Comparison of ENCODE assay signal across 8 cellular contexts in genomic region chr3:10008588-10009344, GRCh38. TPM values are rescaled to one million over a fixed set of nuclear protein-coding genes. Genes with fewer than 3 reads are reported as not detected.
A peak's percentile ranks its signal among the peaks of the same experiment; 100 is the strongest.
DNase-seq lines count a peak whose midpoint lies in the region; ATAC-seq and TF ChIP-seq lines count a peak whose summit lies in the region.

No MANE protein-coding gene starts in this region.

- no peak for TF ChIP-seq POLR2A in HCT116 (IDR thresholded peaks at IDR 0.05; ENCODE audit: borderline replicate concordance, extremely low read depth, insufficient read depth, insufficient read length)

- H3K79me2 ChIP-seq in HCT116 (ENCODE audit: insufficient read depth, low read length): no peaks in the 10 kb centered on the region; the same call in 1 of the 2 replicates

- RAD21 ChIA-PET in HCT116 (lab: Charles Lee; ENCODE audit: low non-redundant PET in 1 of 2, low total read pairs in 2 of 2, uncharacterized antibody in 2 of 2, unreplicated experiment in 2 of 2): no interaction called here

- POLR2A ChIA-PET in HCT116 (lab: Charles Lee): no interaction called here

- TF ChIP-seq RAD21 in HCT116 (IDR thresholded peaks at IDR 0.05; ENCODE audit: low read depth): no peak

- peak; percentile 82 for DNase-seq in GM06990 (ENCODE audit: extremely low read depth, insufficient read length)
- no peak for DNase-seq in HCT116 (ENCODE audit: low read depth, low spot score)
- DNase-seq in NCI-H2029 treated with DMSO at 0.1 percent for 48 hours (lab: John Stamatoyannopoulos, UW): peak; percentile 29
- peak; percentile 63 to 70 for DNase-seq in activated CD4-positive, alpha-beta T cell treated with anti-CD3 and anti-CD28 coated beads for 24 hours (ENCODE audit: low read depth in 2 of 2)
- DNase-seq in cerebellum (ENCODE audit: low spot score): peak; percentile 58
- DNase-seq in kidney glomerular epithelial cell (lab: John Stamatoyannopoulos, UW): peak; percentile 60
- DNase-seq in stimulated activated CD4-positive, alpha-beta T cell treated with anti-CD3 and anti-CD28 coated beads, Interleukin-15, amount 100 ng/mL, for 24 hours: peak; percentile 83
- DNase-seq in GM19240 (ENCODE audit: insufficient read length, low spot score): no peak

- H3K4me2 ChIP-seq in HCT116 (ENCODE audit: low read length): peak overlapping the region; percentile 80

- H3K27me3 ChIP-seq in GM06990 (replicated peaks; ENCODE audit: control insufficient read depth, insufficient read depth, low read length) (no peaks in the 10 kb centered on the region), HCT116 (ENCODE audit: insufficient read depth, low read length) (no peaks in the 10 kb centered on the region)

- H3K9me3 ChIP-seq in HCT116 (ENCODE audit: control insufficient read depth in 1 of 2, insufficient read depth in 1 of 2, low read depth in 1 of 2, low read length in 2 of 2): no peaks in the 10 kb centered on the region

- H3K4me1 ChIP-seq in HCT116 (ENCODE audit: control insufficient read depth in 1 of 2, insufficient read depth in 2 of 2, low read length in 2 of 2): peaks cover 12 to 30% of the 10 kb centered on the region in 2 experiments

- no peaks in the 10 kb centered on the region for H3K36me3 ChIP-seq in GM06990 (ENCODE audit: control insufficient read depth, insufficient read depth, low read length)
- H3K36me3 ChIP-seq in HCT116 (ENCODE audit: control insufficient read depth in 1 of 2, insufficient read depth in 2 of 2, low read length in 2 of 2): no peaks in the 10 kb centered on the region

- peak overlapping the region; percentile 28 for H3K9ac ChIP-seq in HCT116 (ENCODE audit: low read length)

- no peaks in the 10 kb centered on the region for H3K9me2 ChIP-seq in HCT116 (ENCODE audit: insufficient read depth)

- no peaks in the 10 kb centered on the region for H4K20me1 ChIP-seq in HCT116 (ENCODE audit: insufficient read depth)

- BruUV-seq in HCT116 (replicated peaks; lab: Mats Ljungman, UMichigan): no TSS peak

- peak overlapping the region; percentile 62 for H3K4me3 ChIP-seq in GM06990 (replicated peaks; ENCODE audit: low read depth, low read length)
- peak overlapping the region; percentile 40 to 50 for H3K4me3 ChIP-seq in HCT116 (replicated peaks in 1 of 2; ENCODE audit: low read depth in 1 of 2, low read length in 2 of 2)

- peak overlapping the region; percentile 4; the same call in 1 of the 2 replicates for H3K27ac ChIP-seq in HCT116 (ENCODE audit: low read depth, low read length)

- H2AFZ ChIP-seq in HCT116 (ENCODE audit: low read depth, low read length, poor library complexity, severe bottlenecking): no peak overlapping the region

- TF ChIP-seq CTCF in GM06990 (IDR thresholded peaks at IDR 0.05; ENCODE audit: insufficient read depth, low read length, poor library complexity, severe bottlenecking) (no peak), HCT116 (IDR thresholded peaks at IDR 0.05 in 2 of 3, conservative IDR thresholded peaks at IDR 0.05 in 1 of 3; ENCODE audit: borderline replicate concordance in 1 of 3, insufficient read depth in 1 of 3, low read depth in 2 of 3, low read length in 2 of 3) (no peak)

- intact Hi-C loops in HCT116 (cut with micrococcal nuclease): no loop called here

- CTCF ChIA-PET in HCT116 (lab: Charles Lee): no interaction called here

- peak; percentile 70 for ATAC-seq in HCT116

TF ChIP-seq in HCT116, 20 proteins besides CTCF, POLR2A, EP300 and RAD21:
- TF ChIP-seq FOSL1 (IDR thresholded peaks at IDR 0.05; ENCODE audit: low read depth) (no peak), YY1 (IDR thresholded peaks at IDR 0.05; ENCODE audit: extremely low read depth, insufficient replicate concordance, low read depth, low read length) (peak; percentile 28), ZNF274 (IDR thresholded peaks at IDR 0.05; ENCODE audit: low read depth, low read length) (no peak), EGR1 (IDR thresholded peaks at IDR 0.05; ENCODE audit: low read depth) (no peak), CBX3 (IDR thresholded peaks at IDR 0.05; ENCODE audit: low read depth) (no peak), POLR2AphosphoS5 (IDR thresholded peaks at IDR 0.05; ENCODE audit: low read depth, low read length) (peak; percentile 38), REST (IDR thresholded peaks at IDR 0.05; ENCODE audit: low read depth) (no peak), MAX (IDR thresholded peaks at IDR 0.05) (no peak), SRF (IDR thresholded peaks at IDR 0.05; ENCODE audit: low read depth) (no peak)
- TF ChIP-seq, protein P1, sequence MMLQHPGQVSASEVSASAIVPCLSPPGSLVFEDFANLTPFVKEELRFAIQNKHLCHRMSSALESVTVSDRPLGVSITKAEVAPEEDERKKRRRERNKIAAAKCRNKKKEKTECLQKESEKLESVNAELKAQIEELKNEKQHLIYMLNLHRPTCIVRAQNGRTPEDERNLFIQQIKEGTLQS (IDR thresholded peaks at IDR 0.05): no peak

RNA-seq across cellular contexts. Expression of gene FANCD2, which starts 17.5 kb away (rescaled TPM):
- total RNA-seq in HCT116 (2021; ENCODE audit: unreplicated experiment) (50.0 TPM), cerebellum (12.1 TPM)
- 24.2 and 31.8 TPM in 2 replicates for polyA plus RNA-seq in HCT116 (2012)

RNA-seq across cellular contexts. Expression of gene EMC3, which starts 22.1 kb away (rescaled TPM):
- total RNA-seq in HCT116 (2021; ENCODE audit: unreplicated experiment) (12.4 TPM), cerebellum (22.9 TPM)
- polyA plus RNA-seq in HCT116 (2012): 17.9 and 20.3 TPM in 2 replicates

RNA-seq across cellular contexts. Expression of gene PRRT3, which starts 56.6 kb away (rescaled TPM):
- total RNA-seq in HCT116 (2021; ENCODE audit: unreplicated experiment) (0.96 TPM), cerebellum (5.5 TPM)
- polyA plus RNA-seq in HCT116 (2012): 0.76 and 1.1 TPM in 2 replicates

Comparison
In these comparisons a context has a peak if more than half of its experiments do, and no peak if none do; other contexts are left out.
1. DNase-seq: peak in GM06990 (single experiment), NCI-H2029 treated with DMSO at 0.1 percent for 48 hours (single experiment), activated CD4-positive, alpha-beta T cell treated with anti-CD3 and anti-CD28 coated beads for 24 hours (2 of 2), cerebellum (single experiment), kidney glomerular epithelial cell (single experiment) and stimulated activated CD4-positive, alpha-beta T cell treated with anti-CD3 and anti-CD28 coated beads, Interleukin-15, amount 100 ng/mL, for 24 hours (single experiment); none in HCT116 (single experiment) and GM19240 (single experiment).